In the genomic region with DNA sequence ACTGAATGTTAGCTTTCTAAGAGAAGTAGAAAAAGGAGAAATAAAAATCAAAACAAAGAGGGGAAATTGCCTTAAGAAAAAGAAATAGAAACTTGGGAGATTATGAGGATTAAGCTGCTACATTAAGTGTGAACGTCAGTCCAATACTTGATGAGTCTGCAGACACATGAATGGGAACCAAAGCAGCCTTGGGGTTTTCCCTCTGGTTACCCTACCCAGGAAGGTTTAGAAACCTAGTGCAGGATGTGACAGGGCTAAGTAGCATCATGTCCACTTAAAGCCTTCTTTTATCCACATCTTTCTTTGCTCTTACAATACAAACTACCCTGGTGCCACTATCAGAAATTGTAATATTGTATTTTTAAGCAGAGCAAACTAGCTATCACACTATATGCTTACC, we compare ENCODE assay signal across 15 cellular contexts. TPM values are rescaled to one million over a fixed set of nuclear protein-coding genes. Genes with fewer than 3 reads are reported as not detected.
DNase-seq lines count a peak whose midpoint lies in the region; ATAC-seq, FAIRE-seq and TF ChIP-seq lines count a peak whose summit lies in the region.
"Had no signal": no experiment of that assay in that cellular context is flagged by ENCODE, and none has a peak within 500 bp of the region (broad histone marks: within the 10 kb centered on the region; RNA-seq: fewer than 3 reads in every experiment).

No MANE protein-coding gene starts in this region.

- FAIRE-seq in GM12891 (lab: Jason Lieb, UNC) = peak; percentile 41

- DNase-seq in GM12891 (ENCODE audit: insufficient read length, low spot score) = no peak
- DNase-seq in superior temporal gyrus (ENCODE audit: extremely low spot score) = no peak
- no peak for DNase-seq in retina
- no peak for DNase-seq in NCI-H446 (lab: John Stamatoyannopoulos, UW)
- DNase-seq: activated T-cell treated with anti-CD3 and anti-CD28 coated beads, Interleukin-2, amount 50 U/mL, for 1 hour; effector CD4-positive, alpha-beta T cell; foreskin melanocyte; IMR-90; NCI-H146; posterior cingulate gyrus; SK-N-SH had no signal

- TF ChIP-seq POLR2A in GM12891 (IDR thresholded peaks at IDR 0.05; ENCODE audit: low read depth, low read length) = no peak

- peak; percentile 81 for ATAC-seq in GM18909 (IDR thresholded peaks at IDR 0.05; ENCODE audit: poor library complexity, unreplicated experiment)
- ATAC-seq in GM21825 (IDR thresholded peaks at IDR 0.05; ENCODE audit: unreplicated experiment) = peak; percentile 88
- ATAC-seq in HG03439 (IDR thresholded peaks at IDR 0.05; ENCODE audit: unreplicated experiment) = peak; percentile 87
- ATAC-seq in HG03097 (IDR thresholded peaks at IDR 0.05; ENCODE audit: low FRiP score, unreplicated experiment) = no peak

TF ChIP-seq in GM12891, 5 proteins besides CTCF, POLR2A, EP300 and RAD21:
- no peak for TF ChIP-seq PAX5 (IDR thresholded peaks at IDR 0.05; ENCODE audit: insufficient read depth, low read length, severe bottlenecking)
- TF ChIP-seq SPI1 (IDR thresholded peaks at IDR 0.05; ENCODE audit: low read depth, low read length) = no peak
- no peak for TF ChIP-seq POU2F2 (IDR thresholded peaks at IDR 0.05; ENCODE audit: low read depth, low read length)
- TF ChIP-seq TAF1 (IDR thresholded peaks at IDR 0.05; ENCODE audit: low read depth, low read length) = no peak
- TF ChIP-seq POLR2AphosphoS5 (IDR thresholded peaks at IDR 0.05; ENCODE audit: low read depth, low read length) = no peak

RNA-seq across cellular contexts. Expression of a gene that starts 22.3 kb away (rescaled TPM):
- 6.7 TPM for polyA plus RNA-seq in GM12891 (2012; ENCODE audit: low read depth, missing spikeins)
